In genomic region chr12:106480259-106480658, GRCh38 we compare ENCODE assay signal across 16 cellular contexts.
DNase-seq lines count a peak whose midpoint lies in the region; ATAC-seq and TF ChIP-seq lines count a peak whose summit lies in the region.
"Had no signal": no experiment of that assay in that cellular context is flagged by ENCODE, and none has a peak within 500 bp of the region (broad histone marks: within the 10 kb centered on the region; RNA-seq: fewer than 3 reads in every experiment).

No MANE protein-coding gene starts in this region.

- 100% methylated on average over 1 of the region's 1 CpG for WGBS in esophagus muscularis mucosa

- H3K4me2 ChIP-seq in osteoblast (ENCODE audit: insufficient read depth, low read length), result no peak overlapping the region
- H3K4me2 ChIP-seq: BLaER1 had no signal

- H3K9me3 Mint-ChIP-seq in Caco-2 (ENCODE audit: unreplicated experiment), result no peaks in the 10 kb centered on the region
- H3K9me3 Mint-ChIP-seq: HFFc6 had no signal

- no peaks in the 10 kb centered on the region for H3K79me2 ChIP-seq in osteoblast (ENCODE audit: insufficient read depth, low read length)

- intact Hi-C loops in Caco-2 (cut with micrococcal nuclease; ENCODE audit: unreplicated experiment) (no loop called here), esophagus muscularis mucosa (cut with DNase I) (no loop called here)

- POLR2A ChIA-PET in Caco-2 (lab: Charles Lee), result no interaction called here

- H3K27ac ChIP-seq in esophagus muscularis mucosa (replicated peaks in 1 of 4) (no peak overlapping the region), osteoblast (ENCODE audit: low read depth, low read length) (no peak overlapping the region)
- H3K27ac ChIP-seq: 22Rv1, BLaER1 had no signal

- DNase-seq in Caco-2 (peak; percentile 3 to 37), amniotic epithelial cell (ENCODE audit: low read depth) (peak; percentile 23), esophagus muscularis mucosa (ENCODE audit: extremely low spot score) (peak; percentile 12), osteoblast (ENCODE audit: insufficient read length, low spot score, missing footprints) (peak; percentile 75), hepatic stellate cell (ENCODE audit: low spot score) (no peak)
- no peak for DNase-seq in stimulated activated CD8-positive, alpha-beta memory T cell treated with anti-CD3 and anti-CD28 coated beads, Interleukin-4, amount 100 ng/mL, for 48 hours
- DNase-seq: AML-193; CD8-positive, alpha-beta memory T cell; DMS53; HCEC 1CT; HFFc6 had no signal

- no peaks in the 10 kb centered on the region for H4K20me1 ChIP-seq in osteoblast (ENCODE audit: insufficient read depth, low read length)
- H4K20me1 ChIP-seq: BLaER1 had no signal

- H2AFZ ChIP-seq in osteoblast (ENCODE audit: low read length), result no peak overlapping the region

- BruUV-seq in Caco-2 (replicated peaks; lab: Mats Ljungman, UMichigan), result no TSS peak

- TF ChIP-seq EP300 in esophagus muscularis mucosa (IDR thresholded peaks at IDR 0.05), result no peak

- no peaks in the 10 kb centered on the region; the same call in 1 of the 2 replicates for H3K36me3 ChIP-seq in Caco-2 (ENCODE audit: control insufficient read depth, insufficient read depth, low read length)
- peaks cover 0 to 5% (median 0%) of the 10 kb centered on the region in 4 donors for H3K36me3 ChIP-seq in esophagus muscularis mucosa
- H3K36me3 ChIP-seq in osteoblast (ENCODE audit: insufficient read depth, low read length), result peaks cover 2% of the 10 kb centered on the region

- H3K4me3 ChIP-seq in Caco-2 (ENCODE audit: low read depth, low read length), result no peak overlapping the region
- no peak overlapping the region for H3K4me3 ChIP-seq in esophagus muscularis mucosa
- H3K4me3 ChIP-seq in osteoblast (ENCODE audit: insufficient read depth, low read length), result no peak overlapping the region
- H3K4me3 ChIP-seq: BLaER1, GM12878 had no signal

- H3K4me3 Mint-ChIP-seq in Caco-2 (ENCODE audit: unreplicated experiment), result no peak overlapping the region
- H3K4me3 Mint-ChIP-seq: CD8-positive, alpha-beta memory T cell; HFFc6 had no signal

- ATAC-seq in HG02763 (IDR thresholded peaks at IDR 0.05; ENCODE audit: unreplicated experiment), result no peak
- no peak for ATAC-seq in GM18861 (IDR thresholded peaks at IDR 0.05; ENCODE audit: unreplicated experiment)
- ATAC-seq: GM12878 had no signal

- H3K27ac Mint-ChIP-seq in Caco-2 (ENCODE audit: unreplicated experiment), result no peak overlapping the region
- H3K27ac Mint-ChIP-seq: HFFc6 had no signal

- H3K27me3 ChIP-seq in Caco-2 (replicated peaks; ENCODE audit: control insufficient read depth, insufficient read depth, low read length), result no peaks in the 10 kb centered on the region
- no peaks in the 10 kb centered on the region for H3K27me3 ChIP-seq in esophagus muscularis mucosa
- no peaks in the 10 kb centered on the region for H3K27me3 ChIP-seq in osteoblast (ENCODE audit: insufficient read depth, low read length)
- H3K27me3 ChIP-seq: BLaER1 had no signal

- H3K4me1 ChIP-seq in Caco-2 (no peaks in the 10 kb centered on the region), esophagus muscularis mucosa (no peaks in the 10 kb centered on the region), osteoblast (ENCODE audit: insufficient read depth, low read length) (no peaks in the 10 kb centered on the region)
- H3K4me1 ChIP-seq: BLaER1 had no signal

- H3K4me1 Mint-ChIP-seq in Caco-2 (ENCODE audit: low read depth, unreplicated experiment), result no peaks in the 10 kb centered on the region
- H3K4me1 Mint-ChIP-seq: CD8-positive, alpha-beta memory T cell had no signal

- H3K36me3 Mint-ChIP-seq in Caco-2 (ENCODE audit: insufficient read depth, unreplicated experiment), result no peaks in the 10 kb centered on the region

- no peak for TF ChIP-seq POLR2A in esophagus muscularis mucosa (IDR thresholded peaks at IDR 0.05; ENCODE audit: low read depth)

- H3K9me3 ChIP-seq in Caco-2, result no peaks in the 10 kb centered on the region
- H3K9me3 ChIP-seq in esophagus muscularis mucosa, result no peaks in the 10 kb centered on the region
- no peaks in the 10 kb centered on the region for H3K9me3 ChIP-seq in osteoblast (ENCODE audit: low read depth, low read length)

- no peaks in the 10 kb centered on the region for H3K27me3 Mint-ChIP-seq in Caco-2 (ENCODE audit: insufficient read depth, unreplicated experiment)
- H3K27me3 Mint-ChIP-seq: CD8-positive, alpha-beta memory T cell had no signal

- CTCF ChIA-PET in Caco-2 (lab: Charles Lee), result no interaction called here

- TF ChIP-seq CTCF in Caco-2 (IDR thresholded peaks at IDR 0.05; ENCODE audit: insufficient read depth in 1 of 2, low read depth in 1 of 2, low read length in 1 of 2, severe bottlenecking in 1 of 2, unreplicated experiment in 1 of 2) (no peak), esophagus muscularis mucosa (IDR thresholded peaks at IDR 0.05) (no peak), osteoblast (IDR thresholded peaks at IDR 0.05; ENCODE audit: extremely low read depth, low read depth, low read length) (no peak)

Comparison
In these comparisons a context has a peak if more than half of its experiments do, and no peak if none do; other contexts are left out.
1. DNase-seq: peak in Caco-2 (2 of 2), amniotic epithelial cell (single experiment), esophagus muscularis mucosa (single experiment) and osteoblast (single experiment); none in hepatic stellate cell (single experiment) and stimulated activated CD8-positive, alpha-beta memory T cell treated with anti-CD3 and anti-CD28 coated beads, Interleukin-4, amount 100 ng/mL, for 48 hours (single experiment).